ENCODE assay signal across 28 cellular contexts in the genomic region with DNA sequence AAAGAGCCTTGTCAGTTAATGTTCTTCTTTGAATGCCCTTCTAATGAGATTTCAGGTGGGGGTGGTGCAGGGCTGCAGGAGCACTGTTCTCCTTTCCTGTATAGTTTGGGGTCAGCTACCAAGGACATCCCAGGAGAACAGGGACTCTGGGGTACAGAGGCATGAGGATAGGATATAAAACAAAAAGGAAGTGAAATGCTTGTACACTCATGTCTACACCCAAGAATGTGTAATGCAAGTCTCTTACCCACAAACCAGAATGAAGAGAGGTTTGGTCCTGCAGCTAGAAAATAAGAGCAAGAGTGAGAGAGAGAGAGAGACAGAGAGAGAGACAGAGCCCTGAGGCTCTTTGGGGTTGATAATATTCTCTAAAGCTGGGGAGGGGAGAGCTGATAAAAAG.
A peak's percentile ranks its signal among the peaks of the same experiment; 100 is the strongest.
DNase-seq lines count a peak whose midpoint lies in the region; ATAC-seq and TF ChIP-seq lines count a peak whose summit lies in the region.
"Had no signal": no experiment of that assay in that cellular context is flagged by ENCODE, and none has a peak within 500 bp of the region (broad histone marks: within the 10 kb centered on the region; RNA-seq: fewer than 3 reads in every experiment).

No MANE protein-coding gene starts in this region.

- TF ChIP-seq CTCF in GM12865 (IDR thresholded peaks at IDR 0.05; ENCODE audit: insufficient read depth, low read depth, low read length, missing control alignments) (no peak), NB4 (IDR thresholded peaks at IDR 0.05; ENCODE audit: low read depth, low read length) (no peak), neural progenitor cell (IDR thresholded peaks at IDR 0.05) (no peak), ovary (IDR thresholded peaks at IDR 0.05) (no peak)

- no peak for TF ChIP-seq POLR2A in NB4 (IDR thresholded peaks at IDR 0.05; ENCODE audit: extremely low read depth, insufficient read length)
- no peak for TF ChIP-seq POLR2A in ovary (IDR thresholded peaks at IDR 0.05)

- no peaks in the 10 kb centered on the region for H3K9me3 ChIP-seq in neural progenitor cell (ENCODE audit: low read depth)
- no peaks in the 10 kb centered on the region for H3K9me3 ChIP-seq in ovary
- H3K9me3 ChIP-seq: left ventricle myocardium inferior had no signal

- peaks cover 15% of the 10 kb centered on the region for H3K4me1 ChIP-seq in neural progenitor cell
- peaks cover 5% of the 10 kb centered on the region for H3K4me1 ChIP-seq in ovary (ENCODE audit: insufficient read depth)
- H3K4me1 ChIP-seq: foreskin keratinocyte had no signal

- H3K27ac ChIP-seq in neural progenitor cell = no peak overlapping the region
- H3K27ac ChIP-seq in ovary = no peak overlapping the region
- H3K27ac ChIP-seq: foreskin keratinocyte, hepatocyte, left ventricle myocardium inferior had no signal

- peaks cover 57% of the 10 kb centered on the region for H3K27me3 ChIP-seq in neural progenitor cell
- H3K27me3 ChIP-seq in ovary = no peaks in the 10 kb centered on the region
- H3K27me3 ChIP-seq: foreskin keratinocyte, hepatocyte had no signal

- intact Hi-C loops in ovary (cut with DNase I) = no loop called here

- ATAC-seq in HG02870 (IDR thresholded peaks at IDR 0.05; ENCODE audit: unreplicated experiment) (peak; percentile 65), GM21825 (IDR thresholded peaks at IDR 0.05; ENCODE audit: unreplicated experiment) (no peak)
- no peak for ATAC-seq in natural killer cell treated with Interleukin-12 subunit alpha and Interleukin-12 subunit beta and Interleukin-15 and Interleukin-18, amount 100 ng/mL, for 72 hours
- ATAC-seq: foreskin keratinocyte; K562; naive thymus-derived CD8-positive, alpha-beta T cell; Panc1 had no signal

- H3K36me3 ChIP-seq in neural progenitor cell (no peaks in the 10 kb centered on the region), ovary (no peaks in the 10 kb centered on the region)
- H3K36me3 ChIP-seq: left ventricle myocardium inferior had no signal

- peaks cover under 1% of the 10 kb centered on the region for H3K9me3 Mint-ChIP-seq in neural progenitor cell
- H3K9me3 Mint-ChIP-seq in natural killer cell treated with Interleukin-12 subunit alpha and Interleukin-12 subunit beta and Interleukin-15 and Interleukin-18, amount 100 ng/mL, for 72 hours = no peaks in the 10 kb centered on the region

- DNase-seq in GM12865 (ENCODE audit: low read depth) = peak; percentile 43
- peak; percentile 67 for DNase-seq in NB4 (ENCODE audit: low read depth)
- no peak for DNase-seq in neural progenitor cell (ENCODE audit: low spot score)
- no peak for DNase-seq in ovary
- no peak for DNase-seq in natural killer cell treated with Interleukin-12 subunit alpha and Interleukin-12 subunit beta and Interleukin-15 and Interleukin-18, amount 100 ng/mL, for 72 hours (ENCODE audit: low spot score)
- DNase-seq in HT-29 (ENCODE audit: low spot score) = no peak
- DNase-seq: activated CD4-positive, alpha-beta T cell treated with anti-CD3 and anti-CD28 coated beads, Interleukin-2, amount 50 U/mL, for 1 hour; activated CD8-positive, alpha-beta memory T cell treated with anti-CD3 and anti-CD28 coated beads, Interleukin-2, amount 50 U/mL, for 48 hours; activated effector memory CD4-positive, alpha-beta T cell treated with Interleukin-2 at 50 U/mL for 16 hours; CD4-positive, alpha-beta memory T cell; effector CD4-positive, alpha-beta T cell; erythroblast; GOT3; left ventricle myocardium inferior; naive thymus-derived CD8-positive, alpha-beta T cell; NCI-H1048; NCI-H187; NCI-H748 treated with DMSO at 0.1 percent for 48 hours; SIG-M5; substantia nigra had no signal

- no peaks in the 10 kb centered on the region for H3K36me3 Mint-ChIP-seq in neural progenitor cell
- H3K36me3 Mint-ChIP-seq in natural killer cell treated with Interleukin-12 subunit alpha and Interleukin-12 subunit beta and Interleukin-15 and Interleukin-18, amount 100 ng/mL, for 72 hours = no peaks in the 10 kb centered on the region
- H3K36me3 Mint-ChIP-seq: CD4-positive, alpha-beta memory T cell; mesothelial cell of epicardium; naive thymus-derived CD8-positive, alpha-beta T cell had no signal

- H2AFZ ChIP-seq in neural progenitor cell (replicated peaks) = no peak overlapping the region
- H2AFZ ChIP-seq: hepatocyte had no signal

- H3K9ac ChIP-seq in neural progenitor cell = no peak overlapping the region

- peak overlapping the region; percentile 48 for H3K4me2 ChIP-seq in neural progenitor cell
- H3K4me2 ChIP-seq: hepatocyte had no signal

- no peak overlapping the region for H3K27ac Mint-ChIP-seq in neural progenitor cell
- H3K27ac Mint-ChIP-seq in natural killer cell treated with Interleukin-12 subunit alpha and Interleukin-12 subunit beta and Interleukin-15 and Interleukin-18, amount 100 ng/mL, for 72 hours = no peak overlapping the region
- H3K27ac Mint-ChIP-seq: CD4-positive, alpha-beta memory T cell; mesothelial cell of epicardium; naive thymus-derived CD8-positive, alpha-beta T cell; T-helper 1 cell treated with Interleukin-12 subunit alpha and Interleukin-12 subunit beta and Interleukin-4 antibody, amounts not matched to agents 30 μg/mL and 1 μg/mL, for 36 hours had no signal

- no peaks in the 10 kb centered on the region for H3K79me2 ChIP-seq in neural progenitor cell (ENCODE audit: low read depth)
- H3K79me2 ChIP-seq: hepatocyte had no signal

- no peak overlapping the region for H3K4me3 ChIP-seq in GM12865 (ENCODE audit: low read depth, low read length)
- peak overlapping the region; percentile 75 for H3K4me3 ChIP-seq in NB4 (ENCODE audit: low read depth, low read length)
- no peak overlapping the region for H3K4me3 ChIP-seq in neural progenitor cell
- no peak overlapping the region for H3K4me3 ChIP-seq in ovary
- H3K4me3 ChIP-seq: hepatocyte, K562, left ventricle myocardium inferior had no signal

- no peak overlapping the region for H3K4me3 Mint-ChIP-seq in neural progenitor cell
- H3K4me3 Mint-ChIP-seq in natural killer cell treated with Interleukin-12 subunit alpha and Interleukin-12 subunit beta and Interleukin-15 and Interleukin-18, amount 100 ng/mL, for 72 hours = no peak overlapping the region
- H3K4me3 Mint-ChIP-seq: CD4-positive, alpha-beta memory T cell; mesothelial cell of epicardium; naive thymus-derived CD8-positive, alpha-beta T cell; T-helper 1 cell treated with Interleukin-12 subunit alpha and Interleukin-12 subunit beta and Interleukin-4 antibody, amounts not matched to agents 30 μg/mL and 1 μg/mL, for 36 hours had no signal

- no peaks in the 10 kb centered on the region for H3F3A ChIP-seq in neural progenitor cell (ENCODE audit: low read depth)

- peaks cover 3% of the 10 kb centered on the region for H3K27me3 Mint-ChIP-seq in neural progenitor cell (ENCODE audit: insufficient read depth, low read depth)
- peaks cover 0 to 5% of the 10 kb centered on the region in 2 donors for H3K27me3 Mint-ChIP-seq in natural killer cell treated with Interleukin-12 subunit alpha and Interleukin-12 subunit beta and Interleukin-15 and Interleukin-18, amount 100 ng/mL, for 72 hours

- TF ChIP-seq EP300 in ovary (IDR thresholded peaks at IDR 0.05) = no peak

- no peaks in the 10 kb centered on the region for H4K20me1 ChIP-seq in neural progenitor cell (ENCODE audit: low read depth)

- H3K4me1 Mint-ChIP-seq in neural progenitor cell = peaks cover 17% of the 10 kb centered on the region
- H3K4me1 Mint-ChIP-seq in natural killer cell treated with Interleukin-12 subunit alpha and Interleukin-12 subunit beta and Interleukin-15 and Interleukin-18, amount 100 ng/mL, for 72 hours (ENCODE audit: low read depth in 2 of 2) = no peaks in the 10 kb centered on the region
- H3K4me1 Mint-ChIP-seq: CD4-positive, alpha-beta memory T cell; mesothelial cell of epicardium had no signal

Comparison
In these comparisons a context has a peak if more than half of its experiments do, and no peak if none do; other contexts are left out.
1. DNase-seq: peak in GM12865 (single experiment) and NB4 (single experiment); none in neural progenitor cell (single experiment), ovary (0 of 5), natural killer cell treated with Interleukin-12 subunit alpha and Interleukin-12 subunit beta and Interleukin-15 and Interleukin-18, amount 100 ng/mL, for 72 hours (single experiment) and HT-29 (single experiment).